ENCODE assay signal across 9 cellular contexts in the genomic region with DNA sequence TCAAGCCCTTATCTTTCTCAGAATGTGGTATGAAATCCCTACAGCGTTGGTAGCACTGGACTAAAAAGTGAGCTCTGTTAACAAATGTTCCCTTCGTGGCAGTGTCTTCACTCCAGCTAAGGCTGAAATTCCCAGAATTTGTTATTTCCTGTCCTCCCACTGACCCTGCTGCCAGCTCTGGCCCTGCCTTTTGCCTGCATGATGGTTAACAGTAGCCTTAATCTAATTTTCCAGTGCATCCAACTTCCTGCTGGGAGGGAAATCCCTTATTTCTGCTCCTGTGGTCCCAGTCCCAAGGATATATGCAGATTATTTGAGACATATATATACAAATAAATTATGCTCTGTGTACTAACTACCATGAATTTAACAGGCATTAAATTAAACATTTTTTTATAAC.
DNase-seq lines count a peak whose midpoint lies in the region; ATAC-seq and TF ChIP-seq lines count a peak whose summit lies in the region.
"Had no signal": no experiment of that assay in that cellular context is flagged by ENCODE, and none has a peak within 500 bp of the region (broad histone marks: within the 10 kb centered on the region; RNA-seq: fewer than 3 reads in every experiment).

No MANE protein-coding gene starts in this region.

- TF ChIP-seq POLR2A in stomach (IDR thresholded peaks at IDR 0.05): no peak

- WGBS in stomach, 5 donors: 48 to 62% (median 56%) methylated on average over 2 of the region's 2 CpGs

- H3K4me1 Mint-ChIP-seq in stimulated activated effector memory CD8-positive, alpha-beta T cell treated with anti-CD3 and anti-CD28 coated beads, Interleukin-12 subunit alpha, Interleukin-12 subunit beta, amount 100 ng/mL, for 72 hours: peaks cover 40% of the 10 kb centered on the region

- ATAC-seq in left ventricle myocardium superior (peak; percentile 87), GM18873 (IDR thresholded peaks at IDR 0.05; ENCODE audit: low FRiP score, unreplicated experiment) (no peak)
- ATAC-seq in stimulated activated effector memory CD8-positive, alpha-beta T cell treated with anti-CD3 and anti-CD28 coated beads, Interleukin-12 subunit alpha, Interleukin-12 subunit beta, amount 100 ng/mL, for 72 hours: no peak

- no peak overlapping the region for H3K4me3 Mint-ChIP-seq in stimulated activated effector memory CD8-positive, alpha-beta T cell treated with anti-CD3 and anti-CD28 coated beads, Interleukin-12 subunit alpha, Interleukin-12 subunit beta, amount 100 ng/mL, for 72 hours

- DNase-seq in H4 (ENCODE audit: low spot score) (peak; percentile 18), amniotic epithelial cell (ENCODE audit: low read depth) (peak; percentile 41), left ventricle myocardium superior (peak; percentile 38), stomach (no peak), ecto neural progenitor cell (ENCODE audit: low spot score) (no peak)
- DNase-seq in stimulated activated effector memory CD8-positive, alpha-beta T cell treated with anti-CD3 and anti-CD28 coated beads, Interleukin-12 subunit alpha, Interleukin-12 subunit beta, amount 100 ng/mL, for 72 hours (ENCODE audit: low spot score in 2 of 2): no peak
- DNase-seq: activated CD8-positive, alpha-beta memory T cell treated with anti-CD3 and anti-CD28 coated beads for 24 hours had no signal

- H3K27ac ChIP-seq in stomach: peak overlapping the region in 4 of 5 donors; percentile 18 to 51 (median 36)
- H3K27ac ChIP-seq: SJSA1 had no signal

- H3K4me1 ChIP-seq in stomach: peaks cover 0 to 22% (median 6%) of the 10 kb centered on the region in 4 donors
- H3K4me1 ChIP-seq: SJSA1 had no signal

- peaks cover 0 to 10% (median 6%) of the 10 kb centered on the region in 4 donors for H3K36me3 ChIP-seq in stomach
- H3K36me3 ChIP-seq: SJSA1 had no signal

- no peaks in the 10 kb centered on the region for H3K27me3 ChIP-seq in stomach
- H3K27me3 ChIP-seq: SJSA1 had no signal

- H3K27ac Mint-ChIP-seq in stimulated activated effector memory CD8-positive, alpha-beta T cell treated with anti-CD3 and anti-CD28 coated beads, Interleukin-12 subunit alpha, Interleukin-12 subunit beta, amount 100 ng/mL, for 72 hours: no peak overlapping the region

- TF ChIP-seq CTCF in stomach (IDR thresholded peaks at IDR 0.05): no peak

- TF ChIP-seq EP300 in stomach (IDR thresholded peaks at IDR 0.05): no peak

- no peaks in the 10 kb centered on the region for H3K9me3 ChIP-seq in stomach
- H3K9me3 ChIP-seq: SJSA1 had no signal

- H3K9me3 Mint-ChIP-seq in stimulated activated effector memory CD8-positive, alpha-beta T cell treated with anti-CD3 and anti-CD28 coated beads, Interleukin-12 subunit alpha, Interleukin-12 subunit beta, amount 100 ng/mL, for 72 hours: peaks cover 2% of the 10 kb centered on the region

- H3K36me3 Mint-ChIP-seq in stimulated activated effector memory CD8-positive, alpha-beta T cell treated with anti-CD3 and anti-CD28 coated beads, Interleukin-12 subunit alpha, Interleukin-12 subunit beta, amount 100 ng/mL, for 72 hours: no peaks in the 10 kb centered on the region

- H3K4me3 ChIP-seq in stomach: no peak overlapping the region
- H3K4me3 ChIP-seq: SJSA1 had no signal

- intact Hi-C loops in left ventricle myocardium superior (cut with micrococcal nuclease) (no loop called here), stomach (cut with DNase I; ENCODE audit: low total_unique reads) (no loop called here)

Comparison
In these comparisons a context has a peak if more than half of its experiments do, and no peak if none do; other contexts are left out.
1. DNase-seq: peak in H4 (single experiment), amniotic epithelial cell (single experiment) and left ventricle myocardium superior (single experiment); none in stomach (single experiment), stimulated activated effector memory CD8-positive, alpha-beta T cell treated with anti-CD3 and anti-CD28 coated beads, Interleukin-12 subunit alpha, Interleukin-12 subunit beta, amount 100 ng/mL, for 72 hours (0 of 2) and ecto neural progenitor cell (single experiment).